ENCODE assay signal across 9 cellular contexts in the genomic region with DNA sequence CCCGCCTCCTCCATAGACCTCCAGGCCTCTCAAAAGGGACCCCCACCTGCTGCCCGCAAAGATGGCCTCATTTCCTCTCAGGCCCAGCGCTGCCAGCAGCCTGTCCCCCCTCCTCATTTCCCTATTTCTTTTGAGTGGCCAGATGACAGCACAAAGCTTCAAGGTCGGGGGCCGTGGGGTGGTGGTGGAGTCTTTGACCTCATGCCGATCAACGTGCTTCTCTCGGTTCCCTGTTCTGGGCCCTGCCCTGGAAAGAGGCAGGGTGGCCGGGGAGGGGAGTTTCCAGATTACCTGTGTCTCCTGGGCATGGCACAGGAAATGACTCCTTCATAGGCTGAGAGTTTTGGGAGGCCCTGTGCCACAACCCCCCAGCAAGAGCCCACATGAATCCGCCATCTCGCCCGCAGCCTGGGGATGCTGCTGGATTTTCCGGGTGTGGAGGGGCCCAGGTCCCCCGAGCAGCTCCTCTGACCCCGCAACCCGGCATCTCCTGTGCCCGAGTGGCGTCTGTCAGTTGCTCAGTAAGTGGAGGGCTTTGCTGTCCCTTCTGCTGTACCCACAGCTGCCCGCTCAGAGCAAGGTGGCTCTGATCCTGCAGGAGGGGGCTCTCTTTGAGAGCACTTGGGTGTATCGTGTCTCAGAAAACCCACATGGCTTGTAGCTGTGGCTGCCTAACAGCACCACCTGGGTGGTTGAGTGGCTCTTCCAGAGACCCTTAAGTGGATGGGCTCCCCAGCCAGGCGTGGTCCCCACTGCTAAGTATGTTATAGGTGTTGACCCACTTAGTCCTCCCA.
A peak's percentile ranks its signal among the peaks of the same experiment; 100 is the strongest.
DNase-seq lines count a peak whose midpoint lies in the region; ATAC-seq and TF ChIP-seq lines count a peak whose summit lies in the region.
"Had no signal": no experiment of that assay in that cellular context is flagged by ENCODE, and none has a peak within 500 bp of the region (broad histone marks: within the 10 kb centered on the region; RNA-seq: fewer than 3 reads in every experiment).

No MANE protein-coding gene starts in this region.

- H3K4me1 Mint-ChIP-seq in activated naive CD4-positive, alpha-beta T cell treated with anti-CD3 and anti-CD28 coated beads, Interleukin-2, amount 50 U/mL, for 24 hours: peaks cover 63% of the 10 kb centered on the region
- H3K4me1 Mint-ChIP-seq in HFFc6 (ENCODE audit: low read depth): peaks cover 39% of the 10 kb centered on the region
- H3K4me1 Mint-ChIP-seq in activated B cell treated with CpG ODN at 0.5 μM for 24 hours: peaks cover 86% of the 10 kb centered on the region
- peaks cover 61 to 84% of the 10 kb centered on the region in 2 donors for H3K4me1 Mint-ChIP-seq in stimulated activated naive B cell treated with anti-CD40 and anti-IgM and Interleukin-4, amounts not matched to agents 10 μg/mL and 1 μg/mL and 100 μg/mL, for 72 hours

- peak overlapping the region; percentile 98 for H3K27ac Mint-ChIP-seq in activated naive CD4-positive, alpha-beta T cell treated with anti-CD3 and anti-CD28 coated beads, Interleukin-2, amount 50 U/mL, for 24 hours
- H3K27ac Mint-ChIP-seq in HFFc6: peak overlapping the region; percentile 29; the same call in 1 of the 2 replicates
- H3K27ac Mint-ChIP-seq in activated B cell treated with CpG ODN at 0.5 μM for 24 hours: peak overlapping the region; percentile 99
- H3K27ac Mint-ChIP-seq in stimulated activated naive B cell treated with anti-CD40 and anti-IgM and Interleukin-4, amounts not matched to agents 10 μg/mL and 1 μg/mL and 100 μg/mL, for 72 hours: peak overlapping the region; percentile 98

- POLR2A ChIA-PET in activated B cell treated with CpG ODN at 0.5 μM for 24 hours (lab: Charles Lee): interaction anchor here (0.6 to 9.6 kb wide), 25 partner anchors 12 to 217 kb away, joined by 3 to 192 read pairs (median 7); partner anchors contain the start of genes SIPA1L3 and WDR87

- intact Hi-C loops in activated B cell treated with CpG ODN at 0.5 μM for 24 hours (cut with micrococcal nuclease): loop anchor here (1.0 to 5.0 kb wide), 4 partner anchors 12 to 291 kb away; partner anchors contain the start of gene CATSPERG

- DNase-seq in activated naive CD4-positive, alpha-beta T cell treated with Interleukin-2 at 50 U/mL for 16 hours: no peak
- DNase-seq in HFFc6 (no peak), activated B cell treated with CpG ODN at 0.5 μM for 24 hours (peak; percentile 74), NCI-H1105 (lab: John Stamatoyannopoulos, UW) (no peak), hippocampal formation (lab: John Stamatoyannopoulos, UW) (no peak), AML-193 (lab: John Stamatoyannopoulos, UW) (no peak)
- peak; percentile 91 for DNase-seq in stimulated activated naive B cell treated with anti-CD40 and anti-IgM and Interleukin-4, amounts not matched to agents 10 μg/mL and 1 μg/mL and 100 μg/mL, for 72 hours
- DNase-seq: body of pancreas had no signal

- TF ChIP-seq CTCF in HFFc6 (IDR thresholded peaks at IDR 0.05) (no peak), activated B cell treated with CpG ODN at 0.5 μM for 24 hours (IDR thresholded peaks at IDR 0.05) (no peak)

- no peak overlapping the region for H3K4me3 Mint-ChIP-seq in activated naive CD4-positive, alpha-beta T cell treated with anti-CD3 and anti-CD28 coated beads, Interleukin-2, amount 50 U/mL, for 24 hours
- H3K4me3 Mint-ChIP-seq in HFFc6 (no peak overlapping the region), activated B cell treated with CpG ODN at 0.5 μM for 24 hours (peak overlapping the region; percentile 70)
- peak overlapping the region; percentile 75 to 76 for H3K4me3 Mint-ChIP-seq in stimulated activated naive B cell treated with anti-CD40 and anti-IgM and Interleukin-4, amounts not matched to agents 10 μg/mL and 1 μg/mL and 100 μg/mL, for 72 hours

- no peaks in the 10 kb centered on the region for H3K36me3 Mint-ChIP-seq in activated naive CD4-positive, alpha-beta T cell treated with anti-CD3 and anti-CD28 coated beads, Interleukin-2, amount 50 U/mL, for 24 hours
- peaks cover 10% of the 10 kb centered on the region for H3K36me3 Mint-ChIP-seq in HFFc6 (ENCODE audit: low read depth)
- peaks cover 11% of the 10 kb centered on the region for H3K36me3 Mint-ChIP-seq in activated B cell treated with CpG ODN at 0.5 μM for 24 hours (ENCODE audit: low read depth)
- peaks cover 20 to 37% of the 10 kb centered on the region in 2 donors for H3K36me3 Mint-ChIP-seq in stimulated activated naive B cell treated with anti-CD40 and anti-IgM and Interleukin-4, amounts not matched to agents 10 μg/mL and 1 μg/mL and 100 μg/mL, for 72 hours

- ATAC-seq in activated B cell treated with CpG ODN at 0.5 μM for 24 hours (ENCODE audit: low read depth): peak; percentile 64
- peak; percentile 69 for ATAC-seq in stimulated activated naive B cell treated with anti-CD40 and anti-IgM and Interleukin-4, amounts not matched to agents 10 μg/mL and 1 μg/mL and 100 μg/mL, for 72 hours (replicated peaks)
- ATAC-seq: body of pancreas had no signal

- no peaks in the 10 kb centered on the region for H3K27me3 Mint-ChIP-seq in activated naive CD4-positive, alpha-beta T cell treated with anti-CD3 and anti-CD28 coated beads, Interleukin-2, amount 50 U/mL, for 24 hours
- H3K27me3 Mint-ChIP-seq in HFFc6 (ENCODE audit: insufficient read depth) (peaks cover 12% of the 10 kb centered on the region), activated B cell treated with CpG ODN at 0.5 μM for 24 hours (no peaks in the 10 kb centered on the region)
- H3K27me3 Mint-ChIP-seq in stimulated activated naive B cell treated with anti-CD40 and anti-IgM and Interleukin-4, amounts not matched to agents 10 μg/mL and 1 μg/mL and 100 μg/mL, for 72 hours: no peaks in the 10 kb centered on the region

- CTCF ChIA-PET in activated B cell treated with CpG ODN at 0.5 μM for 24 hours (lab: Charles Lee): interaction anchor here (0.6 to 6.7 kb wide), 10 partner anchors 12 to 467 kb away, joined by 3 to 77 read pairs (median 5); partner anchors contain the start of genes SIPA1L3 and WDR87

- H3K9me3 Mint-ChIP-seq in activated naive CD4-positive, alpha-beta T cell treated with anti-CD3 and anti-CD28 coated beads, Interleukin-2, amount 50 U/mL, for 24 hours: no peaks in the 10 kb centered on the region
- H3K9me3 Mint-ChIP-seq in HFFc6 (peaks cover 5% of the 10 kb centered on the region), activated B cell treated with CpG ODN at 0.5 μM for 24 hours (no peaks in the 10 kb centered on the region)
- peaks cover 2 to 3% of the 10 kb centered on the region in 2 donors for H3K9me3 Mint-ChIP-seq in stimulated activated naive B cell treated with anti-CD40 and anti-IgM and Interleukin-4, amounts not matched to agents 10 μg/mL and 1 μg/mL and 100 μg/mL, for 72 hours

Comparison
In these comparisons a context has a peak if more than half of its experiments do, and no peak if none do; other contexts are left out.
1. H3K27ac Mint-ChIP-seq: peak in every context shown above with its lines; median percentile 99 in activated B cell treated with CpG ODN at 0.5 μM for 24 hours; 98 in activated naive CD4-positive, alpha-beta T cell treated with anti-CD3 and anti-CD28 coated beads, Interleukin-2, amount 50 U/mL, for 24 hours; 98 in stimulated activated naive B cell treated with anti-CD40 and anti-IgM and Interleukin-4, amounts not matched to agents 10 μg/mL and 1 μg/mL and 100 μg/mL, for 72 hours; 29 in HFFc6.
2. H3K4me3 Mint-ChIP-seq: peak in activated B cell treated with CpG ODN at 0.5 μM for 24 hours (single experiment) and stimulated activated naive B cell treated with anti-CD40 and anti-IgM and Interleukin-4, amounts not matched to agents 10 μg/mL and 1 μg/mL and 100 μg/mL, for 72 hours (2 of 2); none in activated naive CD4-positive, alpha-beta T cell treated with anti-CD3 and anti-CD28 coated beads, Interleukin-2, amount 50 U/mL, for 24 hours (single experiment) and HFFc6 (single experiment).
3. DNase-seq: peak in activated B cell treated with CpG ODN at 0.5 μM for 24 hours (single experiment) and stimulated activated naive B cell treated with anti-CD40 and anti-IgM and Interleukin-4, amounts not matched to agents 10 μg/mL and 1 μg/mL and 100 μg/mL, for 72 hours (single experiment); none in activated naive CD4-positive, alpha-beta T cell treated with Interleukin-2 at 50 U/mL for 16 hours (single experiment), HFFc6 (single experiment), NCI-H1105 (single experiment), hippocampal formation (0 of 2) and AML-193 (0 of 2).